In the genomic region with DNA sequence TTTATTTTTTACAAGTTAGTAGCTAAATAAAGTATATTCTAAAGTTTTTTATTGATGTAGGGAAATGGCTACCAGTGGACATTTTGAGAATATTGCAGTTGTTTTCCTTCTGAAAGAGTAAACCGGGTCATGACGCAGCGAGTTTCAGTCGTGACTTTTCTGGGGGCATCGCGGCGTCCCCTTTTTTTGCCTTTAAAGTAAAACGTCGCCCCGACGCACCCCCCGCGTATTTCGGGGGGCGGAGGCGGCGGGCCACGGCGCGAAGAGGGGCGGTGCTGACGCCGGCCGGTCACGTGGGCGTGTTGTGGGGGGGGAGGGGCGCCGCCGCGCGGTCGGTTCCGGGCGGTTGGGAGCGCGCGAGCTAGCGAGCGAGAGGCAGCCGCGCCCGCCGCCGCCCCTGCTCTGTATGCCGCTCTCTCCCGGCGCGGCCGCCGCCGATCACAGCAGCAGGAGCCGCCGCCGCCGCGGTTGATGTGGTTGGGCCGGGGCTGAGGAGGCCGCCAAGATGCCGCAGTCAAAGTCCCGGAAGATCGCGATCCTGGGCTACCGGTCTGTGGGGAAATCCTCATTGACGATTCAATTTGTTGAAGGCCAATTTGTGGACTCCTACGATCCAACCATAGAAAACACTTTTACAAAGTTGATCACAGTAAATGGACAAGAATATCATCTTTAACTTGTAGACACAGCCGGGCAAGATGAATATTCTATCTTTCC, we compare ENCODE assay signal across 8 cellular contexts. TPM values are rescaled to one million over a fixed set of nuclear protein-coding genes. Genes with fewer than 3 reads are reported as not detected.
A peak's percentile ranks its signal among the peaks of the same experiment; 100 is the strongest.
DNase-seq lines count a peak whose midpoint lies in the region; ATAC-seq and TF ChIP-seq lines count a peak whose summit lies in the region.
"Not testable (repeated sequence)": the region's sequence is repeated elsewhere in the genome, so short reads cannot be mapped to it uniquely, and the experiment has no call there.

No MANE protein-coding gene starts in this region.

- H3K27ac Mint-ChIP-seq in activated T-helper 1 cell treated with anti-CD3 and anti-CD28 coated beads, Interleukin-12 subunit alpha, Interleukin-12 subunit beta, Interleukin-2, Interleukin-4 antibody, amounts not matched to agents 30 ng/mL and 10 ng/mL and 1 ng/mL, durations not matched to agents 14 hours and 24 hours and 36 hours = not testable (repeated sequence)

- H3K27me3 Mint-ChIP-seq in activated T-helper 1 cell treated with anti-CD3 and anti-CD28 coated beads, Interleukin-12 subunit alpha, Interleukin-12 subunit beta, Interleukin-2, Interleukin-4 antibody, amounts not matched to agents 30 ng/mL and 10 ng/mL and 1 ng/mL, durations not matched to agents 14 hours and 24 hours and 36 hours (ENCODE audit: insufficient read depth) = not testable (repeated sequence)

- not testable (repeated sequence) for H3K4me1 Mint-ChIP-seq in activated T-helper 1 cell treated with anti-CD3 and anti-CD28 coated beads, Interleukin-12 subunit alpha, Interleukin-12 subunit beta, Interleukin-2, Interleukin-4 antibody, amounts not matched to agents 30 ng/mL and 10 ng/mL and 1 ng/mL, durations not matched to agents 14 hours and 24 hours and 36 hours (ENCODE audit: low read depth)

- H3K9me3 Mint-ChIP-seq in activated T-helper 1 cell treated with anti-CD3 and anti-CD28 coated beads, Interleukin-12 subunit alpha, Interleukin-12 subunit beta, Interleukin-2, Interleukin-4 antibody, amounts not matched to agents 30 ng/mL and 10 ng/mL and 1 ng/mL, durations not matched to agents 14 hours and 24 hours and 36 hours = not testable (repeated sequence)

- ATAC-seq in GM19467 (IDR thresholded peaks at IDR 0.05; ENCODE audit: unreplicated experiment) (peak; percentile 84), HG03097 (IDR thresholded peaks at IDR 0.05; ENCODE audit: low FRiP score, unreplicated experiment) (peak; percentile 85), mucosa of descending colon (peak; percentile 100)

- not testable (repeated sequence) for TF ChIP-seq CTCF in AG09309 (IDR thresholded peaks at IDR 0.05; ENCODE audit: control insufficient read depth, insufficient read depth, low read depth, low read length, missing control alignments); mucosa of descending colon (IDR thresholded peaks at IDR 0.05)

- not testable (repeated sequence) for H3K36me3 ChIP-seq in esophagus (ENCODE audit: control insufficient read depth in 2 of 2, insufficient read depth in 2 of 2, low read length in 1 of 2); mucosa of descending colon (ENCODE audit: low read depth)

- intact Hi-C loops in activated T-helper 1 cell treated with anti-CD3 and anti-CD28 coated beads, Interleukin-12 subunit alpha, Interleukin-12 subunit beta, Interleukin-2, Interleukin-4 antibody, amounts not matched to agents 30 ng/mL and 10 ng/mL and 1 ng/mL, durations not matched to agents 14 hours and 24 hours and 36 hours (cut with micrococcal nuclease); mucosa of descending colon (cut with DNase I, micrococcal nuclease): not testable (repeated sequence)

- not testable (repeated sequence) for H3K4me3 Mint-ChIP-seq in activated T-helper 1 cell treated with anti-CD3 and anti-CD28 coated beads, Interleukin-12 subunit alpha, Interleukin-12 subunit beta, Interleukin-2, Interleukin-4 antibody, amounts not matched to agents 30 ng/mL and 10 ng/mL and 1 ng/mL, durations not matched to agents 14 hours and 24 hours and 36 hours

- H3K4me3 ChIP-seq in AG09309 (ENCODE audit: control insufficient read depth, low read depth, low read length) = peak overlapping the region; percentile 29
- peak overlapping the region; percentile 37 to 45 for H3K4me3 ChIP-seq in esophagus (ENCODE audit: low read depth in 1 of 2, low read length in 2 of 2)
- H3K4me3 ChIP-seq in mucosa of descending colon = not testable (repeated sequence)

- H3K27ac ChIP-seq in esophagus (ENCODE audit: low read depth in 2 of 2, low read length in 1 of 2) = not testable (repeated sequence)

- H3K36me3 Mint-ChIP-seq in activated T-helper 1 cell treated with anti-CD3 and anti-CD28 coated beads, Interleukin-12 subunit alpha, Interleukin-12 subunit beta, Interleukin-2, Interleukin-4 antibody, amounts not matched to agents 30 ng/mL and 10 ng/mL and 1 ng/mL, durations not matched to agents 14 hours and 24 hours and 36 hours (ENCODE audit: low read depth) = not testable (repeated sequence)

- H3K27me3 ChIP-seq in esophagus (ENCODE audit: control insufficient read depth in 1 of 2, insufficient read depth in 2 of 2, low read length in 2 of 2) = not testable (repeated sequence)

- not testable (repeated sequence) for H3K9me3 ChIP-seq in esophagus (ENCODE audit: control insufficient read depth in 2 of 2, insufficient read depth in 1 of 2, low read depth in 1 of 2, low read length in 1 of 2); mucosa of descending colon

- DNase-seq in AG09309 (ENCODE audit: low read depth) = not testable (repeated sequence)
- DNase-seq in SK-MEL-5 (ENCODE audit: low read depth, low spot score) (peak; percentile 1), mucosa of descending colon (peak; percentile 79 to 90 (median 83))
- DNase-seq in activated T-helper 1 cell treated with anti-CD3 and anti-CD28 coated beads, Interleukin-12 subunit alpha, Interleukin-12 subunit beta, Interleukin-2, Interleukin-4 antibody, amounts not matched to agents 30 ng/mL and 10 ng/mL and 1 ng/mL, durations not matched to agents 14 hours and 24 hours and 36 hours (ENCODE audit: low spot score) = peak; percentile 31
- DNase-seq in stimulated activated CD4-positive, alpha-beta T cell treated with anti-CD3 and anti-CD28 coated beads, TNF-alpha, amount 100 ng/mL, for 1 hour (ENCODE audit: low read depth in 3 of 3, low spot score in 1 of 3) = peak; percentile 40 to 63 (median 48)

- not testable (repeated sequence) for H3K4me1 ChIP-seq in esophagus (ENCODE audit: control insufficient read depth in 2 of 2, insufficient read depth in 2 of 2, low read length in 1 of 2); mucosa of descending colon (ENCODE audit: low read depth)

- WGBS in esophagus, 2 donors = 0 to 1% methylated on average over 7 to 34 of the region's 66 CpGs

- in situ Hi-C loops in SK-MEL-5 (cut with HindIII; ENCODE audit: low pct_unique_long_range_greater_than_20kb, low sequenced_read_pairs) = not testable (repeated sequence)

RNA-seq across cellular contexts. Expression of a gene that starts 57.5 kb away (rescaled TPM):
- total RNA-seq in SK-MEL-5 (2014; rRNA removed; shearing (Covaris generic)) = not detected in 2 replicates
- polyA plus RNA-seq in SK-MEL-5 (2015; cell fraction: cytosol; rRNA removed) = not detected in 2 replicates
- not detected in 2 replicates for polyA plus RNA-seq in SK-MEL-5 (2015; cell fraction: nucleus; rRNA removed)
- total RNA-seq in activated T-helper 1 cell treated with anti-CD3 and anti-CD28 coated beads, Interleukin-12 subunit alpha, Interleukin-12 subunit beta, Interleukin-2, Interleukin-4 antibody, amounts not matched to agents 30 ng/mL and 10 ng/mL and 1 ng/mL, durations not matched to agents 14 hours and 24 hours and 36 hours = 0.15 and 0.23 TPM in 2 replicates
- polyA plus RNA-seq in esophagus = 1 to 10 TPM in 1 of 2 donors, under 1 TPM in 1; 0.67 to 1.3 TPM
- 1 to 10 TPM in 1 of 3 donors, under 1 TPM in 2; 0.60 to 1.3 (median 0.98) TPM for total RNA-seq in mucosa of descending colon
